8 cellular contexts compared by ENCODE assay signal in genomic region chr20:13638496-13639477, GRCh38. TPM values are rescaled to one million over a fixed set of nuclear protein-coding genes. Genes with fewer than 3 reads are reported as not detected.
DNase-seq lines count a peak whose midpoint lies in the region; ATAC-seq, FAIRE-seq and TF ChIP-seq lines count a peak whose summit lies in the region.

Gene TASP1 (minus strand): TSS chr20:13638932. CDS start chr20:13630078, 8,854 bp downstream.

- peak; percentile 80 for DNase-seq in AG09319 (ENCODE audit: extremely low read depth, low read depth)
- peak; percentile 87 to 92 for DNase-seq in NCI-H446 (lab: John Stamatoyannopoulos, UW)
- DNase-seq in activated CD4-positive, CD25-positive, alpha-beta regulatory T cell treated with anti-CD3 and anti-CD28 coated beads, Interleukin-2, amount 50 U/mL, for 72 hours, result peak; percentile 96
- peak; percentile 95 for DNase-seq in cerebellum (ENCODE audit: low spot score)
- DNase-seq in keratinocyte (ENCODE audit: low read depth, low spot score), result peak; percentile 98
- DNase-seq in stimulated activated CD4-positive, alpha-beta T cell treated with anti-CD3 and anti-CD28 coated beads, Interleukin-15, amount 100 ng/mL, for 24 hours, result peak; percentile 97

- H3K4me2 ChIP-seq in keratinocyte (ENCODE audit: control insufficient read depth, extremely low read depth, insufficient read depth, low read depth, low read length), result peak within 1 kb of the TSS; percentile 96

- peak; percentile 100 for ATAC-seq in GM19025 (IDR thresholded peaks at IDR 0.05; ENCODE audit: low read depth, unreplicated experiment)
- peak; percentile 100 for ATAC-seq in HG03342 (IDR thresholded peaks at IDR 0.05; ENCODE audit: unreplicated experiment)

- peak; percentile 80 for FAIRE-seq in keratinocyte (lab: Jason Lieb, UNC)

- peak within 1 kb of the TSS; percentile 92 to 96 (median 95) for H3K4me3 ChIP-seq in keratinocyte (ENCODE audit: control insufficient read depth in 2 of 3, extremely low read depth in 1 of 3, insufficient read depth in 2 of 3, low read depth in 1 of 3, low read length in 3 of 3)

- H3K27me3 ChIP-seq in keratinocyte (ENCODE audit: control insufficient read depth, extremely low read depth, insufficient read depth, low read length), result no peaks in the 10 kb centered on the region

- H3K36me3 ChIP-seq in keratinocyte (ENCODE audit: control insufficient read depth in 2 of 2, extremely low read depth in 1 of 2, insufficient read depth in 2 of 2, low read length in 2 of 2), result no peaks in the 10 kb centered on the region

- H3K4me1 ChIP-seq in keratinocyte (ENCODE audit: control insufficient read depth, extremely low read depth, insufficient read depth, low read length), result peaks cover 8% of the 10 kb centered on the region

- peaks cover 47% of the 10 kb centered on the region for H3K79me2 ChIP-seq in keratinocyte (ENCODE audit: control insufficient read depth, insufficient read depth, low read length)

- TF ChIP-seq CTCF in AG09319 (IDR thresholded peaks at IDR 0.05; ENCODE audit: low read depth, low read length) (no peak), keratinocyte (optimal IDR thresholded peaks at IDR 0.05 in 1 of 3, IDR thresholded peaks at IDR 0.05 in 1 of 3, conservative IDR thresholded peaks at IDR 0.05 in 1 of 3; ENCODE audit: extremely low read depth in 1 of 3, insufficient read depth in 2 of 3, low read length in 3 of 3) (no peak)

- peak within 1 kb of the TSS; percentile 96 for H3K9ac ChIP-seq in keratinocyte (ENCODE audit: control insufficient read depth, extremely low read depth, insufficient read depth, low read length)

- H2AFZ ChIP-seq in keratinocyte (ENCODE audit: control insufficient read depth, low read length), result peak within 1 kb of the TSS; percentile 99

- dilution Hi-C loops in keratinocyte (cut with MboI; ENCODE audit: extremely low pct_ligation_motif_present, low sequenced_read_pairs), result no loop called here

- peak within 1 kb of the TSS; percentile 98 for H3K27ac ChIP-seq in keratinocyte (ENCODE audit: control insufficient read depth, insufficient read depth, low read length)

- H3K9me1 ChIP-seq in keratinocyte (ENCODE audit: control insufficient read depth, extremely low read depth, insufficient read depth, low read length), result no peaks in the 10 kb centered on the region

- H4K20me1 ChIP-seq in keratinocyte (ENCODE audit: control insufficient read depth, extremely low read depth, insufficient read depth, low read length), result no peaks in the 10 kb centered on the region

- no peaks in the 10 kb centered on the region for H3K9me3 ChIP-seq in keratinocyte (ENCODE audit: control insufficient read depth, low read depth, low read length)

RNA-seq across cellular contexts. Expression of gene TASP1, which starts in this region (rescaled TPM):
- total RNA-seq in cerebellum, result 24.4 TPM
- 12.1 to 17.4 TPM (median 13.2 TPM) in 3 replicates for polyA plus RNA-seq in keratinocyte
- 9.1 TPM for polyA plus RNA-seq in keratinocyte (2011; ENCODE audit: low read depth)
- polyA plus RNA-seq in keratinocyte (2011; cell fraction: cytosol; rRNA removed), result 11.5 and 14.0 TPM in 2 replicates
- 12.6 and 15.7 TPM in 2 replicates for polyA plus RNA-seq in keratinocyte (2011; cell fraction: nucleus; rRNA removed)
- polyA plus RNA-seq in keratinocyte (2012; ENCODE audit: low replicate concordance), result 5.8 and 10.1 TPM in 2 replicates
- polyA minus RNA-seq in keratinocyte, result 8.2 to 30.0 TPM (median 18.0 TPM) in 3 replicates
- polyA minus RNA-seq in keratinocyte (2011; cell fraction: cytosol; rRNA and poly(A)+ RNA removed), result 9.8 TPM
- 18.4 and 35.2 TPM in 2 replicates for polyA minus RNA-seq in keratinocyte (2011; cell fraction: nucleus; rRNA and poly(A)+ RNA removed)

Comparison
In these comparisons a context has a peak if more than half of its experiments do, and no peak if none do; other contexts are left out.
1. Peak in every context shown above with its lines: DNase-seq, ATAC-seq, H3K4me3 ChIP-seq and H3K27ac ChIP-seq.